Comparison of ENCODE assay signal across 1 cellular context in genomic region chr17:81165246-81166032, GRCh38.
TF ChIP-seq lines count a peak whose summit lies in the region.

Gene PVALEF, plus strand, starts transcription at chr17:81165507. Its CDS starts 15,720 bp downstream, at chr17:81181227.

TF ChIP-seq in K562, 482 proteins besides CTCF, POLR2A, EP300 and RAD21 (continued from another document):
- TF ChIP-seq BDP1 (IDR thresholded peaks at IDR 0.05; ENCODE audit: insufficient read depth, insufficient read length), result no peak
- TF ChIP-seq PRDM10 (IDR thresholded peaks at IDR 0.05; ENCODE audit: partially characterized antibody), result no peak
- no peak for TF ChIP-seq ZNF311 (CRISPR knock-in tag; IDR thresholded peaks at IDR 0.05)
- TF ChIP-seq TOE1 (IDR thresholded peaks at IDR 0.05; ENCODE audit: borderline replicate concordance), result no peak
- no peak for TF ChIP-seq TOE1 (CRISPR knock-in tag; IDR thresholded peaks at IDR 0.05; ENCODE audit: borderline replicate concordance, low read depth)
- TF ChIP-seq ATF1 (CRISPR knock-in tag; IDR thresholded peaks at IDR 0.05), result no peak
- no peak for TF ChIP-seq ATF1 (tag; IDR thresholded peaks at IDR 0.05)
- TF ChIP-seq ZNF431 (CRISPR knock-in tag; IDR thresholded peaks at IDR 0.05), result no peak
- no peak for TF ChIP-seq ZNF224 (CRISPR knock-in tag; IDR thresholded peaks at IDR 0.05)
- TF ChIP-seq RBM17 (IDR thresholded peaks at IDR 0.05; ENCODE audit: borderline replicate concordance, low read depth, low read length), result no peak
- no peak for TF ChIP-seq MAFF (IDR thresholded peaks at IDR 0.05; ENCODE audit: low read length)
- no peak for TF ChIP-seq ZNF134 (CRISPR knock-in tag; conservative IDR thresholded peaks at IDR 0.05)
- TF ChIP-seq, protein P1, sequence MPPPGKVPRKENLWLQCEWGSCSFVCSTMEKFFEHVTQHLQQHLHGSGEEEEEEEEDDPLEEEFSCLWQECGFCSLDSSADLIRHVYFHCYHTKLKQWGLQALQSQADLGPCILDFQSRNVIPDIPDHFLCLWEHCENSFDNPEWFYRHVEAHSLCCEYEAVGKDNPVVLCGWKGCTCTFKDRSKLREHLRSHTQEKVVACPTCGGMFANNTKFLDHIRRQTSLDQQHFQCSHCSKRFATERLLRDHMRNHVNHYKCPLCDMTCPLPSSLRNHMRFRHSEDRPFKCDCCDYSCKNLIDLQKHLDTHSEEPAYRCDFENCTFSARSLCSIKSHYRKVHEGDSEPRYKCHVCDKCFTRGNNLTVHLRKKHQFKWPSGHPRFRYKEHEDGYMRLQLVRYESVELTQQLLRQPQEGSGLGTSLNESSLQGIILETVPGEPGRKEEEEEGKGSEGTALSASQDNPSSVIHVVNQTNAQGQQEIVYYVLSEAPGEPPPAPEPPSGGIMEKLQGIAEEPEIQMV (tag; conservative IDR thresholded peaks at IDR 0.05; ENCODE audit: low read depth), result peak; percentile 62; the same call in 1 of the 2 replicates
- TF ChIP-seq, protein P2, sequence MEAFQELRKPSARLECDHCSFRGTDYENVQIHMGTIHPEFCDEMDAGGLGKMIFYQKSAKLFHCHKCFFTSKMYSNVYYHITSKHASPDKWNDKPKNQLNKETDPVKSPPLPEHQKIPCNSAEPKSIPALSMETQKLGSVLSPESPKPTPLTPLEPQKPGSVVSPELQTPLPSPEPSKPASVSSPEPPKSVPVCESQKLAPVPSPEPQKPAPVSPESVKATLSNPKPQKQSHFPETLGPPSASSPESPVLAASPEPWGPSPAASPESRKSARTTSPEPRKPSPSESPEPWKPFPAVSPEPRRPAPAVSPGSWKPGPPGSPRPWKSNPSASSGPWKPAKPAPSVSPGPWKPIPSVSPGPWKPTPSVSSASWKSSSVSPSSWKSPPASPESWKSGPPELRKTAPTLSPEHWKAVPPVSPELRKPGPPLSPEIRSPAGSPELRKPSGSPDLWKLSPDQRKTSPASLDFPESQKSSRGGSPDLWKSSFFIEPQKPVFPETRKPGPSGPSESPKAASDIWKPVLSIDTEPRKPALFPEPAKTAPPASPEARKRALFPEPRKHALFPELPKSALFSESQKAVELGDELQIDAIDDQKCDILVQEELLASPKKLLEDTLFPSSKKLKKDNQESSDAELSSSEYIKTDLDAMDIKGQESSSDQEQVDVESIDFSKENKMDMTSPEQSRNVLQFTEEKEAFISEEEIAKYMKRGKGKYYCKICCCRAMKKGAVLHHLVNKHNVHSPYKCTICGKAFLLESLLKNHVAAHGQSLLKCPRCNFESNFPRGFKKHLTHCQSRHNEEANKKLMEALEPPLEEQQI (IDR thresholded peaks at IDR 0.05), result no peak
- no peak for TF ChIP-seq GTF3C2 (IDR thresholded peaks at IDR 0.05; ENCODE audit: borderline replicate concordance, extremely low read depth, insufficient read length)
- TF ChIP-seq, protein P3, sequence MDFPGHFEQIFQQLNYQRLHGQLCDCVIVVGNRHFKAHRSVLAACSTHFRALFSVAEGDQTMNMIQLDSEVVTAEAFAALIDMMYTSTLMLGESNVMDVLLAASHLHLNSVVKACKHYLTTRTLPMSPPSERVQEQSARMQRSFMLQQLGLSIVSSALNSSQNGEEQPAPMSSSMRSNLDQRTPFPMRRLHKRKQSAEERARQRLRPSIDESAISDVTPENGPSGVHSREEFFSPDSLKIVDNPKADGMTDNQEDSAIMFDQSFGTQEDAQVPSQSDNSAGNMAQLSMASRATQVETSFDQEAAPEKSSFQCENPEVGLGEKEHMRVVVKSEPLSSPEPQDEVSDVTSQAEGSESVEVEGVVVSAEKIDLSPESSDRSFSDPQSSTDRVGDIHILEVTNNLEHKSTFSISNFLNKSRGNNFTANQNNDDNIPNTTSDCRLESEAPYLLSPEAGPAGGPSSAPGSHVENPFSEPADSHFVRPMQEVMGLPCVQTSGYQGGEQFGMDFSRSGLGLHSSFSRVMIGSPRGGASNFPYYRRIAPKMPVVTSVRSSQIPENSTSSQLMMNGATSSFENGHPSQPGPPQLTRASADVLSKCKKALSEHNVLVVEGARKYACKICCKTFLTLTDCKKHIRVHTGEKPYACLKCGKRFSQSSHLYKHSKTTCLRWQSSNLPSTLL (IDR thresholded peaks at IDR 0.05), result 0 out of 2 replicates have a peak, but pooled peaks have one; percentile 25
- no peak for TF ChIP-seq HNRNPLL (IDR thresholded peaks at IDR 0.05; ENCODE audit: low read depth, low read length, poor library complexity, severe bottlenecking)
